In the genomic region with DNA sequence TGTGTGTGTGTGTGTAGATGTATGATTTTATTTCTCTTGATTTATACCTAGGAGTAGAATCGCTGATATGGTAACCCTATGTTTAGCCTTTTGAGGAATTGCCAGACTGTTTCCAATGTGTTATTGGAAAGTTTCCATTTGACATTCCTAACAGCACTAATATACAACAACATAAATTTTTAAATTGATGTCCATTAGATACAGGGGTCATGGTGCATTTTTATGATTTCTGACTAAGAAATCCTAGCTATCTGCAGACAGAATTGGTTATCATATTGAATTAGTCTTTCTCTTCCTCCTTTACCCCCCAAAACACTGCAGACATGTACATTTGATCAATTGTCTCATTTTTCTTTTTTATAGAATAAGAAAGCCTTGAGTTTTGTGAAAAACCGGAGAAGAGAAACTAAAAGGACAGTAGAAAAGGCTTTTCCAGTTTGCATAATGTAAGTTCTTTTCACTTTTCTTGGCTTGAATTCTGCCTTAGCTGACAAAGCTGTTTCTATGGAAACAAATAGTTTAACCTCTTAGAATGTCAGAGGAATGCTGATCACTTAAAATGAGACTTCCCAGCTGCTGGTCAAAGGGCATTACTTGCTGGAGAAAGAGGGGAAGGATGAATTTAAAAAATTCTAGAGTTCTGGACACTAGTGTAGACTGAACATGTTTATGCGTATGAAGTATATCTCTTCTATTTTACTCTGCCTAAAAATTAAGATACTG, we compare ENCODE assay signal across 10 cellular contexts. TPM values are rescaled to one million over a fixed set of nuclear protein-coding genes. Genes with fewer than 3 reads are reported as not detected.
A peak's percentile ranks its signal among the peaks of the same experiment; 100 is the strongest.
DNase-seq lines count a peak whose midpoint lies in the region; ATAC-seq, FAIRE-seq and TF ChIP-seq lines count a peak whose summit lies in the region.
"Had no signal": no experiment of that assay in that cellular context is flagged by ENCODE, and none has a peak within 500 bp of the region (broad histone marks: within the 10 kb centered on the region; RNA-seq: fewer than 3 reads in every experiment).

No MANE protein-coding gene starts in this region.

- POLR2A ChIA-PET in naive thymus-derived CD4-positive, alpha-beta T cell (lab: Charles Lee): no interaction called here

- peaks cover 51% of the 10 kb centered on the region for H3K79me2 ChIP-seq in ACC112 (ENCODE audit: control insufficient read depth, insufficient read depth, low read length, unreplicated experiment)

- H3K36me3 ChIP-seq in ACC112 (ENCODE audit: insufficient read depth, low read length) (no peaks in the 10 kb centered on the region), SJSA1 (peaks cover 17% of the 10 kb centered on the region)
- no peaks in the 10 kb centered on the region for H3K36me3 ChIP-seq in naive thymus-derived CD4-positive, alpha-beta T cell (ENCODE audit: control insufficient read depth in 2 of 3, insufficient read depth in 3 of 3, low read length in 3 of 3)

- CTCF ChIA-PET in naive thymus-derived CD4-positive, alpha-beta T cell (lab: Charles Lee): interaction anchor here (0.6 to 1.1 kb wide), 2 partner anchors 15 to 17 kb away, joined by 3 to 5 read pairs; no protein-coding TSS in a partner anchor

- intact Hi-C loops in naive thymus-derived CD4-positive, alpha-beta T cell (cut with micrococcal nuclease): no loop called here

- no peaks in the 10 kb centered on the region for H3K27me3 Mint-ChIP-seq in nephron progenitor cell (ENCODE audit: low read depth, poor library complexity)
- H3K27me3 Mint-ChIP-seq in naive thymus-derived CD4-positive, alpha-beta T cell: no peaks in the 10 kb centered on the region

- H3K4me3 Mint-ChIP-seq in nephron progenitor cell: peak overlapping the region; percentile 40
- H3K4me3 Mint-ChIP-seq in naive thymus-derived CD4-positive, alpha-beta T cell: no peak overlapping the region

- no peak for TF ChIP-seq POLR2A in GM12892 (IDR thresholded peaks at IDR 0.05; ENCODE audit: low read depth, low read length)

- H2AFZ ChIP-seq in ACC112 (ENCODE audit: low read length, unreplicated experiment): no peak overlapping the region

- H3K36me3 Mint-ChIP-seq in nephron progenitor cell (ENCODE audit: low read depth): peaks cover 40% of the 10 kb centered on the region
- peaks cover 9 to 36% (median 17%) of the 10 kb centered on the region in 5 donors for H3K36me3 Mint-ChIP-seq in naive thymus-derived CD4-positive, alpha-beta T cell

- H3K4me1 ChIP-seq in ACC112 (ENCODE audit: control insufficient read depth, insufficient read depth, low read length, unreplicated experiment): peaks cover 33% of the 10 kb centered on the region
- peaks cover 9% of the 10 kb centered on the region; the same call in 1 of the 2 replicates for H3K4me1 ChIP-seq in SJSA1 (replicated peaks)
- no peaks in the 10 kb centered on the region for H3K4me1 ChIP-seq in naive thymus-derived CD4-positive, alpha-beta T cell (ENCODE audit: control insufficient read depth in 2 of 2, insufficient read depth in 2 of 2, low read length in 2 of 2)

- no peaks in the 10 kb centered on the region for H3K9me3 ChIP-seq in SJSA1 (replicated peaks)
- H3K9me3 ChIP-seq in naive thymus-derived CD4-positive, alpha-beta T cell (ENCODE audit: control insufficient read depth in 2 of 3, low read length in 3 of 3): no peaks in the 10 kb centered on the region

- peaks cover 32% of the 10 kb centered on the region for H3K4me1 Mint-ChIP-seq in nephron progenitor cell
- peaks cover 0 to 29% (median 25%) of the 10 kb centered on the region in 7 donors for H3K4me1 Mint-ChIP-seq in naive thymus-derived CD4-positive, alpha-beta T cell

- DNase-seq in SJSA1 (ENCODE audit: low read depth in 1 of 2, low spot score in 2 of 2): peak in 1 of 2 experiments; percentile 9
- DNase-seq in fibroblast of villous mesenchyme (ENCODE audit: low read depth): peak; percentile 88
- DNase-seq in nephron progenitor cell: no peak
- DNase-seq in stimulated activated CD4-positive, alpha-beta T cell treated with anti-CD3 and anti-CD28 coated beads, Interleukin-1b, Interleukin-23, amount 100 ng/mL, for 48 hours: no peak
- DNase-seq in GM12892 (ENCODE audit: insufficient read length): no peak
- DNase-seq in naive thymus-derived CD4-positive, alpha-beta T cell: no peak
- no peak for DNase-seq in islet precursor cell
- DNase-seq: stimulated activated CD8-positive, alpha-beta memory T cell treated with anti-CD3 and anti-CD28 coated beads, Interleukin-4, amount 100 ng/mL, for 48 hours had no signal

- H3K27ac ChIP-seq in ACC112 (ENCODE audit: low read depth, low read length): peak overlapping the region; percentile 73
- H3K27ac ChIP-seq in SJSA1: peak overlapping the region; percentile 33; the same call in 1 of the 2 replicates
- no peak overlapping the region for H3K27ac ChIP-seq in naive thymus-derived CD4-positive, alpha-beta T cell (ENCODE audit: low read depth, low read length)
- H3K27ac ChIP-seq: C4-2B had no signal

- TF ChIP-seq CTCF in fibroblast of villous mesenchyme (IDR thresholded peaks at IDR 0.05; ENCODE audit: insufficient read depth, low read depth, low read length) (no peak), nephron progenitor cell (IDR thresholded peaks at IDR 0.05) (no peak)

- FAIRE-seq in GM12892 (lab: Jason Lieb, UNC): no peak

- H3K27me3 ChIP-seq in ACC112 (ENCODE audit: insufficient read depth, low read length) (no peaks in the 10 kb centered on the region), SJSA1 (replicated peaks) (no peaks in the 10 kb centered on the region)
- no peaks in the 10 kb centered on the region for H3K27me3 ChIP-seq in naive thymus-derived CD4-positive, alpha-beta T cell (ENCODE audit: control insufficient read depth in 2 of 2, insufficient read depth in 2 of 2, low read length in 2 of 2)

- peak overlapping the region; percentile 87 for H3K27ac Mint-ChIP-seq in nephron progenitor cell
- H3K27ac Mint-ChIP-seq in naive thymus-derived CD4-positive, alpha-beta T cell: no peak overlapping the region

- H3K9me3 Mint-ChIP-seq in nephron progenitor cell: peaks cover 15% of the 10 kb centered on the region
- H3K9me3 Mint-ChIP-seq in naive thymus-derived CD4-positive, alpha-beta T cell: peaks cover 0 to 5% (median 0%) of the 10 kb centered on the region in 11 donors

- ATAC-seq in naive thymus-derived CD4-positive, alpha-beta T cell: no peak

- H3K4me3 ChIP-seq in ACC112 (ENCODE audit: low read depth, low read length): peak overlapping the region; percentile 76
- H3K4me3 ChIP-seq in SJSA1: no peak overlapping the region
- peak overlapping the region; percentile 42 for H3K4me3 ChIP-seq in fibroblast of villous mesenchyme (ENCODE audit: low read depth, low read length)
- H3K4me3 ChIP-seq in naive thymus-derived CD4-positive, alpha-beta T cell (ENCODE audit: low read length): no peak overlapping the region

RNA-seq across cellular contexts. Expression of gene PALS1, which starts 28.3 kb away (rescaled TPM):
- 20.4 and 35.0 TPM in 2 replicates for total RNA-seq in SJSA1 (2014; rRNA removed; shearing (Covaris generic))
- total RNA-seq in fibroblast of villous mesenchyme: 18.4 and 38.4 TPM in 2 replicates
- polyA plus RNA-seq in GM12892 (2012; ENCODE audit: missing spikeins): 5.6 TPM
- total RNA-seq in naive thymus-derived CD4-positive, alpha-beta T cell: 10 to 100 TPM in 4 of 5 experiments, 1 to 10 TPM in 1; 5.9 to 23.6 (median 12.4) TPM
- 1 to 10 TPM; 2.0 to 2.7 TPM for polyA plus RNA-seq in naive thymus-derived CD4-positive, alpha-beta T cell

Comparison
In these comparisons a context has a peak if more than half of its experiments do, and no peak if none do; other contexts are left out.
1. H3K4me3 ChIP-seq: peak in ACC112 (single experiment) and fibroblast of villous mesenchyme (single experiment); none in SJSA1 (single experiment) and naive thymus-derived CD4-positive, alpha-beta T cell (single experiment).